In the genomic region with DNA sequence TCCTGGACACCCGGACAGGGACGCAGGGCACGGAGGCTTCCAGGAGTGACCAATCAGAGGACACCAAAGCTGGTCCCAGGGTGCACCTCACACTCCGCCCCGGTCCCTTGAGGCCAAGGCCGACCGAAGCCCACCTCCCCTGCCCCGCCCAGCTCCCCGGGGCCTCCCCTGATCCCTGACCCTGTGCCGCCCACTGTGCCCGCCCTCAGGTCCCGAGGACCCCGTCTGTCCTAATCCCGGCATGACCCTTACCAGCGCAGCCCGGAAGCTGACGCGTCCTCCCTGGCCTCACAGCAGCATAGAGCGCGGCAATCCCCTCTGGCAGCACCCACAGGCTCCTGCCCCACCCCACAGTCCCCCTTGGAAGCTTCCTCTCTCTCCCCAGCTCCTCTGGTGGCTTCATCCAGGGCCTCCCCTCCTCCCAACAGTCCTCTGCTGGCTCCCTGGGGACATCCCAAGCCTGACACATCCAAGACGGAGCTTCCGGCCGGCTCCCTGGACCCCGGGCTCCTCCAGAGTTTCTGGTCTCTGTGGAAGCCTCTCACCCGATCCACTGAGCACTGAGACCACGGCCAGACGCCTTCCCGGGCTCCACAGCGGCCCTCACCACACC, we compare ENCODE assay signal across 1 cellular context.
TF ChIP-seq lines count a peak whose summit lies in the region.

No MANE protein-coding gene starts in this region.

TF ChIP-seq in HepG2, 621 proteins besides CTCF, POLR2A, EP300 and RAD21 (continued from another document and continues in another):
- TF ChIP-seq RARG (CRISPR knock-in tag; IDR thresholded peaks at IDR 0.05; ENCODE audit: low read depth) = no peak
- no peak for TF ChIP-seq MAFK (conservative IDR thresholded peaks at IDR 0.05 in 1 of 2, IDR thresholded peaks at IDR 0.05 in 1 of 2; ENCODE audit: low read length in 2 of 2)
- TF ChIP-seq, protein P1, sequence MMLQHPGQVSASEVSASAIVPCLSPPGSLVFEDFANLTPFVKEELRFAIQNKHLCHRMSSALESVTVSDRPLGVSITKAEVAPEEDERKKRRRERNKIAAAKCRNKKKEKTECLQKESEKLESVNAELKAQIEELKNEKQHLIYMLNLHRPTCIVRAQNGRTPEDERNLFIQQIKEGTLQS (CRISPR knock-in tag; IDR thresholded peaks at IDR 0.05) = 0 out of 2 replicates have a peak, but pooled peaks have one; percentile 16
- no peak for TF ChIP-seq LCORL (IDR thresholded peaks at IDR 0.05)
- TF ChIP-seq LCORL (CRISPR knock-in tag; IDR thresholded peaks at IDR 0.05) = peak; percentile 97
- no peak for TF ChIP-seq ZNF841 (CRISPR knock-in tag; IDR thresholded peaks at IDR 0.05; ENCODE audit: borderline replicate concordance)
- no peak for TF ChIP-seq SYNCRIP (IDR thresholded peaks at IDR 0.05; ENCODE audit: insufficient read depth, low read depth, low read length)
- TF ChIP-seq ZBTB14 (CRISPR knock-in tag; IDR thresholded peaks at IDR 0.05) = no peak
- TF ChIP-seq, protein P2, sequence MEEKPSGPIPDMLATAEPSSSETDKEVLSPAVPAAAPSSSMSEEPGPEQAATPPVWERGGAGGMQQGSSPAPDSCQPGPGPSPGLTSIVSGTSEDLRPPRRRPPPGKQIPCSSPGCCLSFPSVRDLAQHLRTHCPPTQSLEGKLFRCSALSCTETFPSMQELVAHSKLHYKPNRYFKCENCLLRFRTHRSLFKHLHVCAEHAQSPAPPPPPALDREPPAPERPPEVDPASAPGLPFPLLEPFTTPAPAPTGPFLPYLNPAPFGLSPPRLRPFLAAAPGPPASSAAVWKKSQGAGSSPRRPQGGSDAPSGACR (CRISPR knock-in tag; IDR thresholded peaks at IDR 0.05) = peak; percentile 76; the same call in 1 of the 2 replicates
- TF ChIP-seq, protein P3, sequence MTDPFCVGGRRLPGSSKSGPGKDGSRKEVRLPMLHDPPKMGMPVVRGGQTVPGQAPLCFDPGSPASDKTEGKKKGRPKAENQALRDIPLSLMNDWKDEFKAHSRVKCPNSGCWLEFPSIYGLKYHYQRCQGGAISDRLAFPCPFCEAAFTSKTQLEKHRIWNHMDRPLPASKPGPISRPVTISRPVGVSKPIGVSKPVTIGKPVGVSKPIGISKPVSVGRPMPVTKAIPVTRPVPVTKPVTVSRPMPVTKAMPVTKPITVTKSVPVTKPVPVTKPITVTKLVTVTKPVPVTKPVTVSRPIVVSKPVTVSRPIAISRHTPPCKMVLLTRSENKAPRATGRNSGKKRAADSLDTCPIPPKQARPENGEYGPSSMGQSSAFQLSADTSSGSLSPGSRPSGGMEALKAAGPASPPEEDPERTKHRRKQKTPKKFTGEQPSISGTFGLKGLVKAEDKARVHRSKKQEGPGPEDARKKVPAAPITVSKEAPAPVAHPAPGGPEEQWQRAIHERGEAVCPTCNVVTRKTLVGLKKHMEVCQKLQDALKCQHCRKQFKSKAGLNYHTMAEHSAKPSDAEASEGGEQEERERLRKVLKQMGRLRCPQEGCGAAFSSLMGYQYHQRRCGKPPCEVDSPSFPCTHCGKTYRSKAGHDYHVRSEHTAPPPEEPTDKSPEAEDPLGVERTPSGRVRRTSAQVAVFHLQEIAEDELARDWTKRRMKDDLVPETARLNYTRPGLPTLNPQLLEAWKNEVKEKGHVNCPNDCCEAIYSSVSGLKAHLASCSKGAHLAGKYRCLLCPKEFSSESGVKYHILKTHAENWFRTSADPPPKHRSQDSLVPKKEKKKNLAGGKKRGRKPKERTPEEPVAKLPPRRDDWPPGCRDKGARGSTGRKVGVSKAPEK (CRISPR knock-in tag; IDR thresholded peaks at IDR 0.05; ENCODE audit: borderline replicate concordance) = no peak
- TF ChIP-seq, protein P4, sequence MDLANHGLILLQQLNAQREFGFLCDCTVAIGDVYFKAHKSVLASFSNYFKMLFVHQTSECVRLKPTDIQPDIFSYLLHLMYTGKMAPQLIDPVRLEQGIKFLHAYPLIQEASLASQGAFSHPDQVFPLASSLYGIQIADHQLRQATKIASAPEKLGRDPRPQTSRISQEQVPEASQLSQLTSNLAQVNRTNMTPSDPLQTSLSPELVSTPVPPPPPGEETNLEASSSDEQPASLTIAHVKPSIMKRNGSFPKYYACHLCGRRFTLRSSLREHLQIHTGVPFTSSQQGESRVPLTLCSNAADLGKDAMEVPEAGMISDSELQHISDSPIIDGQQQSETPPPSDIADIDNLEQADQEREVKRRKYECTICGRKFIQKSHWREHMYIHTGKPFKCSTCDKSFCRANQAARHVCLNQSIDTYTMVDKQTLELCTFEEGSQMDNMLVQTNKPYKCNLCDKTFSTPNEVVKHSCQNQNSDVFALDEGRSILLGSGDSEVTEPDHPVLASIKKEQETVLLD (CRISPR knock-in tag; IDR thresholded peaks at IDR 0.05; ENCODE audit: low read depth) = peak; percentile 72
- TF ChIP-seq SNRNP70 (IDR thresholded peaks at IDR 0.05; ENCODE audit: low read depth, low read length) = no peak
- no peak for TF ChIP-seq U2AF1 (optimal IDR thresholded peaks at IDR 0.05; ENCODE audit: low read depth, low read length)
- TF ChIP-seq FIP1L1 (IDR thresholded peaks at IDR 0.05; ENCODE audit: borderline replicate concordance, insufficient read depth, low read depth, low read length) = no peak
- TF ChIP-seq GMEB2 (CRISPR knock-in tag; IDR thresholded peaks at IDR 0.05; ENCODE audit: low read depth) = no peak
- no peak for TF ChIP-seq EZH2 (conservative IDR thresholded peaks at IDR 0.05; ENCODE audit: low read depth, low read length)
- TF ChIP-seq ZNF501 (CRISPR knock-in tag; IDR thresholded peaks at IDR 0.05) = peak; percentile 64; the same call in 1 of the 2 replicates
- TF ChIP-seq, protein P5, sequence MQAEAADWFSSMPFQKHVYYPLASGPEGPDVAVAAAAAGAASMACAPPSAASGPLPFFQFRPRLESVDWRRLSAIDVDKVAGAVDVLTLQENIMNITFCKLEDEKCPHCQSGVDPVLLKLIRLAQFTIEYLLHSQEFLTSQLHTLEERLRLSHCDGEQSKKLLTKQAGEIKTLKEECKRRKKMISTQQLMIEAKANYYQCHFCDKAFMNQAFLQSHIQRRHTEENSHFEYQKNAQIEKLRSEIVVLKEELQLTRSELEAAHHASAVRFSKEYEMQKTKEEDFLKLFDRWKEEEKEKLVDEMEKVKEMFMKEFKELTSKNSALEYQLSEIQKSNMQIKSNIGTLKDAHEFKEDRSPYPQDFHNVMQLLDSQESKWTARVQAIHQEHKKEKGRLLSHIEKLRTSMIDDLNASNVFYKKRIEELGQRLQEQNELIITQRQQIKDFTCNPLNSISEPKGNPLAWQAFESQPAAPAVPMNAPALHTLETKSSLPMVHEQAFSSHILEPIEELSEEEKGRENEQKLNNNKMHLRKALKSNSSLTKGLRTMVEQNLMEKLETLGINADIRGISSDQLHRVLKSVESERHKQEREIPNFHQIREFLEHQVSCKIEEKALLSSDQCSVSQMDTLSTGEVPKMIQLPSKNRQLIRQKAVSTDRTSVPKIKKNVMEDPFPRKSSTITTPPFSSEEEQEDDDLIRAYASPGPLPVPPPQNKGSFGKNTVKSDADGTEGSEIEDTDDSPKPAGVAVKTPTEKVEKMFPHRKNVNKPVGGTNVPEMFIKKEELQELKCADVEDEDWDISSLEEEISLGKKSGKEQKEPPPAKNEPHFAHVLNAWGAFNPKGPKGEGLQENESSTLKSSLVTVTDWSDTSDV (CRISPR knock-in tag; IDR thresholded peaks at IDR 0.05) = no peak
- no peak for TF ChIP-seq ZNF124 (CRISPR knock-in tag; IDR thresholded peaks at IDR 0.05)
- TF ChIP-seq, protein P6, sequence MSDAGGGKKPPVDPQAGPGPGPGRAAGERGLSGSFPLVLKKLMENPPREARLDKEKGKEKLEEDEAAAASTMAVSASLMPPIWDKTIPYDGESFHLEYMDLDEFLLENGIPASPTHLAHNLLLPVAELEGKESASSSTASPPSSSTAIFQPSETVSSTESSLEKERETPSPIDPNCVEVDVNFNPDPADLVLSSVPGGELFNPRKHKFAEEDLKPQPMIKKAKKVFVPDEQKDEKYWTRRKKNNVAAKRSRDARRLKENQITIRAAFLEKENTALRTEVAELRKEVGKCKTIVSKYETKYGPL (CRISPR knock-in tag; IDR thresholded peaks at IDR 0.05) = no peak
- TF ChIP-seq MATR3 (CRISPR knock-in tag; IDR thresholded peaks at IDR 0.05) = no peak
- TF ChIP-seq KAT7 (CRISPR knock-in tag; IDR thresholded peaks at IDR 0.05; ENCODE audit: borderline replicate concordance) = no peak
- TF ChIP-seq, protein P7, sequence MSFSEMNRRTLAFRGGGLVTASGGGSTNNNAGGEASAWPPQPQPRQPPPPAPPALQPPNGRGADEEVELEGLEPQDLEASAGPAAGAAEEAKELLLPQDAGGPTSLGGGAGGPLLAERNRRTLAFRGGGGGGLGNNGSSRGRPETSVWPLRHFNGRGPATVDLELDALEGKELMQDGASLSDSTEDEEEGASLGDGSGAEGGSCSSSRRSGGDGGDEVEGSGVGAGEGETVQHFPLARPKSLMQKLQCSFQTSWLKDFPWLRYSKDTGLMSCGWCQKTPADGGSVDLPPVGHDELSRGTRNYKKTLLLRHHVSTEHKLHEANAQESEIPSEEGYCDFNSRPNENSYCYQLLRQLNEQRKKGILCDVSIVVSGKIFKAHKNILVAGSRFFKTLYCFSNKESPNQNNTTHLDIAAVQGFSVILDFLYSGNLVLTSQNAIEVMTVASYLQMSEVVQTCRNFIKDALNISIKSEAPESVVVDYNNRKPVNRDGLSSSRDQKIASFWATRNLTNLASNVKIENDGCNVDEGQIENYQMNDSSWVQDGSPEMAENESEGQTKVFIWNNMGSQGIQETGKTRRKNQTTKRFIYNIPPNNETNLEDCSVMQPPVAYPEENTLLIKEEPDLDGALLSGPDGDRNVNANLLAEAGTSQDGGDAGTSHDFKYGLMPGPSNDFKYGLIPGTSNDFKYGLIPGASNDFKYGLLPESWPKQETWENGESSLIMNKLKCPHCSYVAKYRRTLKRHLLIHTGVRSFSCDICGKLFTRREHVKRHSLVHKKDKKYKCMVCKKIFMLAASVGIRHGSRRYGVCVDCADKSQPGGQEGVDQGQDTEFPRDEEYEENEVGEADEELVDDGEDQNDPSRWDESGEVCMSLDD (CRISPR knock-in tag; IDR thresholded peaks at IDR 0.05; ENCODE audit: borderline replicate concordance) = peak; percentile 77; the same call in 1 of the 2 replicates
- TF ChIP-seq ZNF432 (CRISPR knock-in tag; IDR thresholded peaks at IDR 0.05; ENCODE audit: borderline replicate concordance) = no peak
- no peak for TF ChIP-seq KLF9 (CRISPR knock-in tag; IDR thresholded peaks at IDR 0.05; ENCODE audit: low read depth)
- TF ChIP-seq TAF15 (IDR thresholded peaks at IDR 0.05; ENCODE audit: low read depth, low read length, poor library complexity, severe bottlenecking) = no peak
- no peak; the same call in 1 of the 2 replicates for TF ChIP-seq ZKSCAN8 (CRISPR knock-in tag; IDR thresholded peaks at IDR 0.05; ENCODE audit: borderline replicate concordance)
- peak; percentile 98 for TF ChIP-seq HIVEP1 (CRISPR knock-in tag; IDR thresholded peaks at IDR 0.05)
- no peak for TF ChIP-seq ZSCAN20 (CRISPR knock-in tag; IDR thresholded peaks at IDR 0.05; ENCODE audit: borderline replicate concordance)
- no peak for TF ChIP-seq PLSCR1 (CRISPR knock-in tag; IDR thresholded peaks at IDR 0.05; ENCODE audit: borderline replicate concordance)
- no peak for TF ChIP-seq KLF6 (CRISPR knock-in tag; IDR thresholded peaks at IDR 0.05)
- TF ChIP-seq ZZZ3 (CRISPR knock-in tag; IDR thresholded peaks at IDR 0.05; ENCODE audit: borderline replicate concordance) = 0 out of 2 replicates have a peak, but pooled peaks have one; percentile 41
- TF ChIP-seq NFKB2 (CRISPR knock-in tag; IDR thresholded peaks at IDR 0.05; ENCODE audit: borderline replicate concordance) = no peak
- peak; percentile 50 for TF ChIP-seq GATAD1 (CRISPR knock-in tag; IDR thresholded peaks at IDR 0.05)
- TF ChIP-seq MAZ (IDR thresholded peaks at IDR 0.05; ENCODE audit: borderline replicate concordance, low read depth, low read length) = 0 out of 2 replicates have a peak, but pooled peaks have one; percentile 37
- peak; percentile 85 for TF ChIP-seq MAZ (CRISPR knock-in tag; IDR thresholded peaks at IDR 0.05; ENCODE audit: low read depth)
- no peak; the same call in 1 of the 2 replicates for TF ChIP-seq SRY (CRISPR knock-in tag; IDR thresholded peaks at IDR 0.05)
- TF ChIP-seq, protein P8, sequence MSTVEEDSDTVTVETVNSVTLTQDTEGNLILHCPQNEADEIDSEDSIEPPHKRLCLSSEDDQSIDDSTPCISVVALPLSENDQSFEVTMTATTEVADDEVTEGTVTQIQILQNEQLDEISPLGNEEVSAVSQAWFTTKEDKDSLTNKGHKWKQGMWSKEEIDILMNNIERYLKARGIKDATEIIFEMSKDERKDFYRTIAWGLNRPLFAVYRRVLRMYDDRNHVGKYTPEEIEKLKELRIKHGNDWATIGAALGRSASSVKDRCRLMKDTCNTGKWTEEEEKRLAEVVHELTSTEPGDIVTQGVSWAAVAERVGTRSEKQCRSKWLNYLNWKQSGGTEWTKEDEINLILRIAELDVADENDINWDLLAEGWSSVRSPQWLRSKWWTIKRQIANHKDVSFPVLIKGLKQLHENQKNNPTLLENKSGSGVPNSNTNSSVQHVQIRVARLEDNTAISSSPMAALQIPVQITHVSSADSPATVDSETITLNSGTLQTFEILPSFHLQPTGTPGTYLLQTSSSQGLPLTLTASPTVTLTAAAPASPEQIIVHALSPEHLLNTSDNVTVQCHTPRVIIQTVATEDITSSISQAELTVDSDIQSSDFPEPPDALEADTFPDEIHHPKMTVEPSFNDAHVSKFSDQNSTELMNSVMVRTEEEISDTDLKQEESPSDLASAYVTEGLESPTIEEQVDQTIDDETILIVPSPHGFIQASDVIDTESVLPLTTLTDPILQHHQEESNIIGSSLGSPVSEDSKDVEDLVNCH (CRISPR knock-in tag; IDR thresholded peaks at IDR 0.05) = no peak
- TF ChIP-seq KLF13 (CRISPR knock-in tag; IDR thresholded peaks at IDR 0.05) = no peak
- TF ChIP-seq NR1H2 (CRISPR knock-in tag; IDR thresholded peaks at IDR 0.05; ENCODE audit: borderline replicate concordance, low read depth) = no peak
- no peak for TF ChIP-seq ZNF644 (CRISPR knock-in tag; IDR thresholded peaks at IDR 0.05; ENCODE audit: low read depth)
